24 cellular contexts compared by ENCODE assay signal in the genomic region with DNA sequence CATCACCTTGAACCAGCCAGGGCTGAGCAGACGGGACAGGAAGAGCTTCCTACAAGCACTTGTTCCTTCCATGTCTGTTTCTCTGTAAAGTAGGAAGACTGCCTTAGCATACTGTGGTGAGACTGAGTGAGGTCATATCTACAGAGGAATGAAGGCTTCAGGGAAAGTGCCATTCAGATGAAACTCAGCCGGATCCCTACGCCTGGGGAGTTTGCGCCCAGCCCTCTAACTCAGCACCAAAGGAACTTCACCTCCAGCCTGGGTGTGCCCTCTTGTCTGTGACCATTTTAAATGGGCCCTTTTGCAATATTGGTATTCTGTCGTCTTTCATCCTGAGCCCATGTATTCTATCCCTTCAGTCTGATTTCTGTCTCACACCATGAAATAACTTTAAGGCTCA.
"Had no signal": no experiment of that assay in that cellular context is flagged by ENCODE, and none has a peak within 500 bp of the region (broad histone marks: within the 10 kb centered on the region; RNA-seq: fewer than 3 reads in every experiment).

No MANE protein-coding gene starts in this region.

- H3K4me1 ChIP-seq: right lobe of liver, tibial nerve, upper lobe of left lung had no signal

- H3K9me3 ChIP-seq: left ventricle myocardium inferior, ovary, right atrium auricular region, right lobe of liver, tibial nerve, upper lobe of left lung, vagina had no signal

- H3K4me3 Mint-ChIP-seq: mesothelial cell of epicardium; naive B cell; natural killer cell; nephron progenitor cell; stimulated activated memory B cell treated with anti-CD40 and anti-IgM and Interleukin-4, amounts not matched to agents 10 μg/mL and 1 μg/mL and 100 μg/mL, for 72 hours; stimulated activated naive CD8-positive, alpha-beta T cell treated with anti-CD3 and anti-CD28 coated beads, Interleukin-15, amount 100 ng/mL, for 72 hours had no signal

- H3K27ac Mint-ChIP-seq: mesothelial cell of epicardium; natural killer cell; nephron progenitor cell; progenitor cell of endocrine pancreas; stimulated activated memory B cell treated with anti-CD40 and anti-IgM and Interleukin-4, amounts not matched to agents 10 μg/mL and 1 μg/mL and 100 μg/mL, for 72 hours had no signal

- H3K9me3 Mint-ChIP-seq: mesothelial cell of epicardium; naive B cell; natural killer cell; nephron progenitor cell; stimulated activated memory B cell treated with anti-CD40 and anti-IgM and Interleukin-4, amounts not matched to agents 10 μg/mL and 1 μg/mL and 100 μg/mL, for 72 hours; stimulated activated naive CD8-positive, alpha-beta T cell treated with anti-CD3 and anti-CD28 coated beads, Interleukin-15, amount 100 ng/mL, for 72 hours had no signal

- H3K4me1 Mint-ChIP-seq: natural killer cell; stimulated activated memory B cell treated with anti-CD40 and anti-IgM and Interleukin-4, amounts not matched to agents 10 μg/mL and 1 μg/mL and 100 μg/mL, for 72 hours had no signal

- H3K36me3 Mint-ChIP-seq: naive B cell; natural killer cell; stimulated activated memory B cell treated with anti-CD40 and anti-IgM and Interleukin-4, amounts not matched to agents 10 μg/mL and 1 μg/mL and 100 μg/mL, for 72 hours had no signal

- DNase-seq: hypothalamus; islet precursor cell; left ventricle myocardium inferior; mesendoderm; naive B cell; natural killer cell; nephron progenitor cell; ovary; right lobe of liver; stimulated activated CD4-positive, alpha-beta T cell treated with anti-CD3 and anti-CD28 coated beads, Interleukin-12 subunit alpha, Interleukin-12 subunit beta, amount 100 ng/mL, for 4 hours; stimulated activated CD4-positive, alpha-beta T cell treated with anti-CD3 and anti-CD28 coated beads, Interleukin-15, amount 100 ng/mL, for 24 hours; stimulated activated CD4-positive, alpha-beta T cell treated with anti-CD3 and anti-CD28 coated beads, Interleukin-2, amount 100 ng/mL, for 24 hours; stimulated activated CD4-positive, alpha-beta T cell treated with anti-CD3 and anti-CD28 coated beads, Interleukin-4, amount 100 ng/mL, for 24 hours; stimulated activated naive CD4-positive, alpha-beta T cell treated with Interleukin-2 at 50 U/mL for 16 hours; stimulated activated naive CD8-positive, alpha-beta T cell treated with anti-CD3 and anti-CD28 coated beads, Interleukin-15, amount 100 ng/mL, for 72 hours; substantia nigra; upper lobe of left lung had no signal

- H3K27me3 ChIP-seq: ovary, right atrium auricular region, right lobe of liver, tibial nerve, upper lobe of left lung, vagina had no signal

- H3K4me3 ChIP-seq: left ventricle myocardium inferior, lung, ovary, right atrium auricular region, right lobe of liver, tibial nerve, upper lobe of left lung, vagina had no signal

- H3K27ac ChIP-seq: left ventricle myocardium inferior, ovary, right atrium auricular region, right lobe of liver, tibial nerve, upper lobe of left lung, vagina had no signal

- H3K36me3 ChIP-seq: ovary, right lobe of liver, tibial nerve, upper lobe of left lung, vagina had no signal
